ENCODE assay signal across 8 cellular contexts in the genomic region with DNA sequence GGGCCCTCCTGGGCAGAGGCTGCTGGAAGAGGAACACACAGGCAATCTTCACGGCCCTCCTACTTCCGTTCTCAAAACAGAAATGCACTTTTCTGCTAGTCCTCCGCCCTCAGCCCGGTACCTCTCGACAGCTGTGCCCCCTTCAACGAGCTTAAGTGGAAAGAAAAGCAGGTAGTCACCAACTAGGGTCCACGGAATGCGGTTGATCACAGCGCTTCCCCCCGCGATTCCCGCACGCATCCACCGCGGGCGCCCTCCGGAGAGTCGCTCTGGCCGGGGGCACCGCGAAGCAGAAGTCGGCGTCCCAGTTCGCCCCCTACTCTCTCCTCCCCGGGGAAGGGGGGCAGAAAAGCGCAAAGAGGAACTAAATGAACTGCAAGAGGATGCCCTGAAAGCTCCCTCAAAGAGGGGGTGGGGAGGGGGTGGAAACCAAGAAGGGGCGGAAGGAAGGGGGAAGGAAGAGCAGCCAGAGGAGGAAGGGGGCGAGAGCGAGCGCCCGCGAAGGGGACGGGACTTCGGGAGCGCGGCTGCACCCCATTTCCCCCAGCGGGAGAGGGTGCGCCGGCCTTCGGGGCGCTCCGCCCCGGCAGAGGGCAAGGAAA. TPM values are rescaled to one million over a fixed set of nuclear protein-coding genes. Genes with fewer than 3 reads are reported as not detected.
A peak's percentile ranks its signal among the peaks of the same experiment; 100 is the strongest.
DNase-seq lines count a peak whose midpoint lies in the region; ATAC-seq and TF ChIP-seq lines count a peak whose summit lies in the region.

No MANE protein-coding gene starts in this region.

- peak; percentile 24 to 79 (median 77) for DNase-seq in NCI-H1417 (lab: John Stamatoyannopoulos, UW)
- DNase-seq in NCI-H1417 treated with DMSO at 0.1 percent for 48 hours (lab: John Stamatoyannopoulos, UW), result no peak
- DNase-seq in NOMO-1 treated with dmso at 0.1 percent for 144 hours (lab: John Stamatoyannopoulos, UW; ENCODE audit: unreplicated experiment), result peak; percentile 84
- peak; percentile 32 for DNase-seq in activated T-cell treated with anti-CD3 and anti-CD28 coated beads for 48 hours (ENCODE audit: low read depth)
- DNase-seq in erythroblast (lab: John Stamatoyannopoulos, UW), result peak; percentile 73 to 82
- DNase-seq in myocyte (ENCODE audit: low read depth), result peak; percentile 64
- peak; percentile 34 to 35 for DNase-seq in stimulated activated CD8-positive, alpha-beta memory T cell treated with anti-CD3 and anti-CD28 coated beads, Interleukin-7, amount 100 ng/mL, for 4 hours (ENCODE audit: low read depth in 2 of 2)

- peak; percentile 8 for ATAC-seq in HG03025 (IDR thresholded peaks at IDR 0.05; ENCODE audit: low FRiP score, unreplicated experiment)

- TF ChIP-seq POLR2A in erythroblast (IDR thresholded peaks at IDR 0.05; ENCODE audit: low read length), result no peak

RNA-seq across cellular contexts. Expression of gene ACAP2, which starts 0.7 kb away (rescaled TPM):
- 30.0 and 31.4 TPM in 2 replicates for total RNA-seq in myocyte
- 9.6 TPM for polyA plus RNA-seq in myocyte (2012)
